In genomic region chr7:85950871-85951270, GRCh38 we compare ENCODE assay signal across 7 cellular contexts.
"Had no signal": no experiment of that assay in that cellular context is flagged by ENCODE, and none has a peak within 500 bp of the region (broad histone marks: within the 10 kb centered on the region; RNA-seq: fewer than 3 reads in every experiment).

No MANE protein-coding gene starts in this region.

- FAIRE-seq: HTR-8/SVneo had no signal

- H3K27ac ChIP-seq: GM23248, KMS-11 had no signal

- H2AFZ ChIP-seq: GM23248 had no signal

- DNase-seq: GM23248, GOT3, H7, HCEC 1CT, KBM-7 had no signal

- H3K4me2 ChIP-seq: KMS-11 had no signal

- H3K4me3 ChIP-seq: GM23248 had no signal

- H3K9ac ChIP-seq: GM23248, KMS-11 had no signal
